8 cellular contexts compared by ENCODE assay signal in the genomic region with DNA sequence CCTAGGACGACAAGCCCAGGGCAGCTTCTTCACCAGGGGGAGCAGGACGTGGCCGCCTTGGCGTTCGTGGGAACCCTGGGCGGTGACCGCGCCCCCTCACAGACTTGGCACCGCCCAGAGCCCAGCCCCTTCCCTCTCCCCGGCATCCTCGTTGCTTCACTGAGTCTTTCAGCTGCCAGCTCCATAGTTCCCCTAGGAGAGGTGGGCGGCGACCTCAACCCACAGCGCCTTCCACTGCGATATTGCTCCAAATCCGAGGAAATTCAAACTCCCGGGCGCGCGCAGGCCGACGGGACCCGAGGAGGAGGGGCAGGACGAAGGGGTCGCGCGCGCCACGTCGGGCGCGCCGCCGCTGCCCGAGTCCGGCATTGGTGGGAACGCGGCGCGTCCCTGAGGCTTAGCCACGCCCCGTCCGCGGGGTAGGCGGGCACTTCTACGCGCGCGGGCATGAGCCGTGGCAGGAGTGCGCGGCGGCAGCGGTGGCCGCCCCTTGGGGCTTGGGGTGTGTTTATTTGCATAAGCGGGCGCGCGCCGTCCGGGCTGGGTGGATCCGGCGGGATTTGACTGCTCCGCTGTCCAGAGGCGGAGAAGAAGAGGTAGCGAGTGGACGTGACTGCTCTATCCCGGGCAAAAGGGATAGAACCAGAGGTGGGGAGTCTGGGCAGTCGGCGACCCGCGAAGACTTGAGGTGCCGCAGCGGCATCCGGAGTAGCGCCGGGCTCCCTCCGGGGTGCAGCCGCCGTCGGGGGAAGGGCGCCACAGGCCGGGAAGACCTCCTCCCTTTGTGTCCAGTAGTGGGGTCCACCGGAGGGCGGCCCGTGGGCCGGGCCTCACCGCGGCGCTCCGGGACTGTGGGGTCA. TPM values are rescaled to one million over a fixed set of nuclear protein-coding genes. Genes with fewer than 3 reads are reported as not detected.
DNase-seq lines count a peak whose midpoint lies in the region; ATAC-seq and TF ChIP-seq lines count a peak whose summit lies in the region.

A gene with protein sequence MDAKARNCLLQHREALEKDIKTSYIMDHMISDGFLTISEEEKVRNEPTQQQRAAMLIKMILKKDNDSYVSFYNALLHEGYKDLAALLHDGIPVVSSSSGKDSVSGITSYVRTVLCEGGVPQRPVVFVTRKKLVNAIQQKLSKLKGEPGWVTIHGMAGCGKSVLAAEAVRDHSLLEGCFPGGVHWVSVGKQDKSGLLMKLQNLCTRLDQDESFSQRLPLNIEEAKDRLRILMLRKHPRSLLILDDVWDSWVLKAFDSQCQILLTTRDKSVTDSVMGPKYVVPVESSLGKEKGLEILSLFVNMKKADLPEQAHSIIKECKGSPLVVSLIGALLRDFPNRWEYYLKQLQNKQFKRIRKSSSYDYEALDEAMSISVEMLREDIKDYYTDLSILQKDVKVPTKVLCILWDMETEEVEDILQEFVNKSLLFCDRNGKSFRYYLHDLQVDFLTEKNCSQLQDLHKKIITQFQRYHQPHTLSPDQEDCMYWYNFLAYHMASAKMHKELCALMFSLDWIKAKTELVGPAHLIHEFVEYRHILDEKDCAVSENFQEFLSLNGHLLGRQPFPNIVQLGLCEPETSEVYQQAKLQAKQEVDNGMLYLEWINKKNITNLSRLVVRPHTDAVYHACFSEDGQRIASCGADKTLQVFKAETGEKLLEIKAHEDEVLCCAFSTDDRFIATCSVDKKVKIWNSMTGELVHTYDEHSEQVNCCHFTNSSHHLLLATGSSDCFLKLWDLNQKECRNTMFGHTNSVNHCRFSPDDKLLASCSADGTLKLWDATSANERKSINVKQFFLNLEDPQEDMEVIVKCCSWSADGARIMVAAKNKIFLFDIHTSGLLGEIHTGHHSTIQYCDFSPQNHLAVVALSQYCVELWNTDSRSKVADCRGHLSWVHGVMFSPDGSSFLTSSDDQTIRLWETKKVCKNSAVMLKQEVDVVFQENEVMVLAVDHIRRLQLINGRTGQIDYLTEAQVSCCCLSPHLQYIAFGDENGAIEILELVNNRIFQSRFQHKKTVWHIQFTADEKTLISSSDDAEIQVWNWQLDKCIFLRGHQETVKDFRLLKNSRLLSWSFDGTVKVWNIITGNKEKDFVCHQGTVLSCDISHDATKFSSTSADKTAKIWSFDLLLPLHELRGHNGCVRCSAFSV (N-terminal part only) (plus strand): TSS at position 579 of the 860 bp plus-strand sequence. CDS start 3,070 bp downstream, outside the sequence.
A gene with protein sequence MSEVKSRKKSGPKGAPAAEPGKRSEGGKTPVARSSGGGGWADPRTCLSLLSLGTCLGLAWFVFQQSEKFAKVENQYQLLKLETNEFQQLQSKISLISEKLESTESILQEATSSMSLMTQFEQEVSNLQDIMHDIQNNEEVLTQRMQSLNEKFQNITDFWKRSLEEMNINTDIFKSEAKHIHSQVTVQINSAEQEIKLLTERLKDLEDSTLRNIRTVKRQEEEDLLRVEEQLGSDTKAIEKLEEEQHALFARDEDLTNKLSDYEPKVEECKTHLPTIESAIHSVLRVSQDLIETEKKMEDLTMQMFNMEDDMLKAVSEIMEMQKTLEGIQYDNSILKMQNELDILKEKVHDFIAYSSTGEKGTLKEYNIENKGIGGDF (minus strand): TSS at position 77 of the 860 bp plus-strand sequence. CDS start 87 bp downstream, outside the sequence.

- peaks cover 4% of the 10 kb centered on the region for H3K36me3 Mint-ChIP-seq in activated T-cell treated with anti-CD3 and anti-CD28 coated beads, Interleukin-2, amount 50 U/mL, for 4 hours (ENCODE audit: insufficient read depth)

- intact Hi-C loops in Panc1 (cut with micrococcal nuclease; ENCODE audit: unreplicated experiment), result no loop called here

- H3K4me1 Mint-ChIP-seq in activated T-cell treated with anti-CD3 and anti-CD28 coated beads, Interleukin-2, amount 50 U/mL, for 4 hours (ENCODE audit: low read depth), result peaks cover 21% of the 10 kb centered on the region

- DNase-seq in DMS79 treated with DMSO at 0.1 percent for 48 hours (lab: John Stamatoyannopoulos, UW) (peak; percentile 88), Panc1 (ENCODE audit: low read depth, low spot score) (peak; percentile 74)
- DNase-seq in activated T-cell treated with anti-CD3 and anti-CD28 coated beads, Interleukin-2, amount 50 U/mL, for 4 hours, result peak; percentile 95
- DNase-seq in stimulated activated CD8-positive, alpha-beta memory T cell treated with anti-CD3 and anti-CD28 coated beads, Interleukin-7, amount 100 ng/mL, for 1 hour (ENCODE audit: low read depth in 2 of 2), result peak; percentile 95

- H2AFZ ChIP-seq in KMS-11 (ENCODE audit: low read depth), result peak within 1 kb of the TSS; percentile 82

- H3K79me2 ChIP-seq in KMS-11 (ENCODE audit: insufficient read depth, low read depth), result peaks cover 30% of the 10 kb centered on the region

- no peaks in the 10 kb centered on the region for H3K9me3 ChIP-seq in Panc1 (ENCODE audit: control insufficient read depth, insufficient read depth, low read depth, low read length)
- H3K9me3 ChIP-seq in muscle layer of colon (ENCODE audit: low read length), result no peaks in the 10 kb centered on the region

- H3K4me3 ChIP-seq in KMS-11 (IDR thresholded peaks at IDR 0.05; ENCODE audit: insufficient read depth, low read depth, low read length), result no peak within 1 kb of the TSS
- H3K4me3 ChIP-seq in Panc1 (ENCODE audit: low read depth in 2 of 2, low read length in 2 of 2), result peak within 1 kb of the TSS; percentile 86 to 87
- peak within 1 kb of the TSS; percentile 78 to 98 for H3K4me3 ChIP-seq in muscle layer of colon (ENCODE audit: low read depth in 1 of 2, low read length in 2 of 2)

- no peak for TF ChIP-seq CTCF in KMS-11 (conservative IDR thresholded peaks at IDR 0.05; ENCODE audit: low read depth, low read length)
- TF ChIP-seq CTCF in Panc1 (IDR thresholded peaks at IDR 0.05), result no peak; the same call in 1 of the 2 replicates

- H4K20me1 ChIP-seq in KMS-11 (ENCODE audit: insufficient read depth), result no peaks in the 10 kb centered on the region

- H3K27ac ChIP-seq in KMS-11 (peak within 1 kb of the TSS; percentile 68), Panc1 (ENCODE audit: low read length) (peak within 1 kb of the TSS; percentile 79), muscle layer of colon (ENCODE audit: low read depth, low read length) (peak within 1 kb of the TSS; percentile 71)

- H3K4me2 ChIP-seq in KMS-11, result peak within 1 kb of the TSS; percentile 85

- H3K27me3 Mint-ChIP-seq in activated T-cell treated with anti-CD3 and anti-CD28 coated beads, Interleukin-2, amount 50 U/mL, for 4 hours (ENCODE audit: low read depth), result no peaks in the 10 kb centered on the region

- H3K27me3 ChIP-seq in KMS-11 (ENCODE audit: insufficient read depth, low read depth), result no peaks in the 10 kb centered on the region
- H3K27me3 ChIP-seq in Panc1 (ENCODE audit: control insufficient read depth, insufficient read depth, low read length), result no peaks in the 10 kb centered on the region
- no peaks in the 10 kb centered on the region for H3K27me3 ChIP-seq in muscle layer of colon (ENCODE audit: control insufficient read depth in 1 of 2, insufficient read depth in 2 of 2, low read length in 2 of 2)

- CTCF ChIA-PET in Panc1 (lab: Charles Lee), result no interaction called here

- H3K9me3 Mint-ChIP-seq in activated T-cell treated with anti-CD3 and anti-CD28 coated beads, Interleukin-2, amount 50 U/mL, for 4 hours, result no peaks in the 10 kb centered on the region

- POLR2A ChIA-PET in Panc1 (lab: Charles Lee), result interaction anchor here (0.5 to 0.7 kb wide), 3 partner anchors 14 to 221 kb away, joined by 3 to 4 read pairs (median 3); a partner anchor contains a TSS

- ATAC-seq in GM21786 (IDR thresholded peaks at IDR 0.05; ENCODE audit: unreplicated experiment) (peak; percentile 87), Panc1 (peak; percentile 95), esophagus mucosa (peak; percentile 99)
- peak; percentile 92 to 93 for ATAC-seq in activated T-cell treated with anti-CD3 and anti-CD28 coated beads, Interleukin-2, amount 50 U/mL, for 4 hours

- H3K36me3 ChIP-seq in KMS-11 (ENCODE audit: insufficient read depth), result no peaks in the 10 kb centered on the region
- H3K36me3 ChIP-seq in Panc1 (ENCODE audit: control insufficient read depth, insufficient read depth, low read length), result peaks cover 5% of the 10 kb centered on the region
- peaks cover 14% of the 10 kb centered on the region for H3K36me3 ChIP-seq in muscle layer of colon (ENCODE audit: insufficient read depth, low read length)

- no TSS peak for BruUV-seq in Panc1 (replicated peaks; lab: Mats Ljungman, UMichigan)

- in situ Hi-C loops in Panc1 (cut with HindIII; ENCODE audit: low pct_unique_long_range_greater_than_20kb, low sequenced_read_pairs), result no loop called here

- peaks cover 7% of the 10 kb centered on the region for H3K4me1 ChIP-seq in KMS-11 (ENCODE audit: low read depth, poor library complexity, severe bottlenecking)
- no peaks in the 10 kb centered on the region; the same call in 1 of the 2 replicates for H3K4me1 ChIP-seq in Panc1 (ENCODE audit: control insufficient read depth, insufficient read depth, low read length)
- H3K4me1 ChIP-seq in muscle layer of colon (ENCODE audit: insufficient read depth, low read length), result peaks cover 6% of the 10 kb centered on the region

- H3K4me3 Mint-ChIP-seq in activated T-cell treated with anti-CD3 and anti-CD28 coated beads, Interleukin-2, amount 50 U/mL, for 4 hours, result peak within 1 kb of the TSS; percentile 97

- H3K9ac ChIP-seq in KMS-11 (peak within 1 kb of the TSS; percentile 70), muscle layer of colon (ENCODE audit: low read length) (peak within 1 kb of the TSS; percentile 74)

RNA-seq across cellular contexts. Expression of the first gene that starts in this region (rescaled TPM):
- 15.6 TPM for total RNA-seq in Panc1 (2021; ENCODE audit: unreplicated experiment)
- polyA plus RNA-seq in Panc1 (2012; ENCODE audit: insufficient read length), result 5.7 TPM
- total RNA-seq in activated T-cell treated with anti-CD3 and anti-CD28 coated beads, Interleukin-2, amount 50 U/mL, for 4 hours, result 1 to 10 TPM; 4.8 to 9.2 (median 6.6) TPM
- total RNA-seq in esophagus mucosa, result 4.1 TPM

RNA-seq across cellular contexts. Expression of the second gene that starts in this region (rescaled TPM):
- total RNA-seq in Panc1 (2021; ENCODE audit: unreplicated experiment), result 33.7 TPM
- polyA plus RNA-seq in Panc1 (2012; ENCODE audit: insufficient read length), result 15.8 TPM
- total RNA-seq in activated T-cell treated with anti-CD3 and anti-CD28 coated beads, Interleukin-2, amount 50 U/mL, for 4 hours, result 10 to 100 TPM; 12.0 to 14.5 (median 12.6) TPM
- total RNA-seq in esophagus mucosa, result 4.1 TPM
